ENCODE assay signal across 16 cellular contexts in genomic region chr1:107454786-107455185, GRCh38.
DNase-seq lines count a peak whose midpoint lies in the region; ATAC-seq and TF ChIP-seq lines count a peak whose summit lies in the region.
"Had no signal": no experiment of that assay in that cellular context is flagged by ENCODE, and none has a peak within 500 bp of the region (broad histone marks: within the 10 kb centered on the region; RNA-seq: fewer than 3 reads in every experiment).

No MANE protein-coding gene starts in this region.

- ATAC-seq in naive B cell (ENCODE audit: low read depth in 2 of 2) = peak in 1 of 2 donors; percentile 15
- no peak for ATAC-seq in psoas muscle

- H3K27ac ChIP-seq in epithelial cell of prostate (no peak overlapping the region), psoas muscle (no peak overlapping the region)
- H3K27ac ChIP-seq: C4-2B, PC-9 had no signal

- H3K36me3 ChIP-seq in psoas muscle (ENCODE audit: insufficient read depth in 1 of 2, low read depth in 1 of 2) (no peaks in the 10 kb centered on the region), BE2C (no peaks in the 10 kb centered on the region)
- H3K36me3 ChIP-seq: HAP-1 had no signal

- TF ChIP-seq CTCF in Calu3 (IDR thresholded peaks at IDR 0.05; ENCODE audit: unreplicated experiment) = no peak
- TF ChIP-seq CTCF in psoas muscle (IDR thresholded peaks at IDR 0.05) = no peak
- no peak for TF ChIP-seq CTCF in BE2C (IDR thresholded peaks at IDR 0.05; ENCODE audit: low read depth, low read length)

- H3K9me3 Mint-ChIP-seq in Calu3 (ENCODE audit: low read depth, unreplicated experiment) = no peaks in the 10 kb centered on the region
- no peaks in the 10 kb centered on the region for H3K9me3 Mint-ChIP-seq in naive B cell

- DNase-seq in Calu3 (peak; percentile 2), M059J (ENCODE audit: low read depth) (peak; percentile 8), epithelial cell of prostate (ENCODE audit: low read depth, low spot score) (peak; percentile 73), naive B cell (no peak), psoas muscle (no peak), cerebellum (ENCODE audit: low spot score) (no peak), BE2C (no peak), NCI-H1694 (lab: John Stamatoyannopoulos, UW) (no peak)
- DNase-seq: DMS79 treated with DMSO at 0.1 percent for 48 hours, NCI-H1417 treated with DMSO at 0.1 percent for 48 hours, NCI-H1930, NCI-H226, NCI-H524 treated with DMSO at 0.1 percent for 48 hours, PC-9 had no signal

- H3K27me3 ChIP-seq in psoas muscle (ENCODE audit: insufficient read depth in 3 of 3, low read length in 2 of 3) = no peaks in the 10 kb centered on the region
- H3K27me3 ChIP-seq in BE2C = no peaks in the 10 kb centered on the region

- H3K4me1 Mint-ChIP-seq in Calu3 (ENCODE audit: low read depth, unreplicated experiment) (no peaks in the 10 kb centered on the region), naive B cell (peaks cover 50 to 72% (median 61%) of the 10 kb centered on the region in 3 donors)

- WGBS in psoas muscle, 3 donors = 71 to 97% (median 82%) methylated on average over 4 of the region's 4 CpGs

- no TSS peak for BruUV-seq in Calu3 (replicated peaks; lab: Mats Ljungman, UMichigan)

- H3K4me1 ChIP-seq in psoas muscle (peaks cover 34% of the 10 kb centered on the region), BE2C (no peaks in the 10 kb centered on the region)
- H3K4me1 ChIP-seq: HAP-1 had no signal

- H3K36me3 Mint-ChIP-seq in Calu3 (ENCODE audit: insufficient read depth, unreplicated experiment) = no peaks in the 10 kb centered on the region
- H3K36me3 Mint-ChIP-seq in naive B cell = no peaks in the 10 kb centered on the region

- CTCF ChIA-PET in Calu3 (lab: Charles Lee) = no interaction called here

- H3K27me3 Mint-ChIP-seq in Calu3 (ENCODE audit: unreplicated experiment) = no peaks in the 10 kb centered on the region
- H3K27me3 Mint-ChIP-seq in naive B cell = no peaks in the 10 kb centered on the region

- H3K9me3 ChIP-seq in psoas muscle (no peaks in the 10 kb centered on the region), BE2C (no peaks in the 10 kb centered on the region)
- H3K9me3 ChIP-seq: HAP-1 had no signal

- intact Hi-C loops in Calu3 (cut with micrococcal nuclease; ENCODE audit: unreplicated experiment) (no loop called here), psoas muscle (cut with DNase I) (no loop called here)

- H3K4me3 Mint-ChIP-seq in Calu3 (ENCODE audit: low read depth, unreplicated experiment) = no peak overlapping the region
- peak overlapping the region in 6 of 8 donors; percentile 12 to 66 (median 28) for H3K4me3 Mint-ChIP-seq in naive B cell

- no peak overlapping the region for H3K27ac Mint-ChIP-seq in Calu3 (ENCODE audit: unreplicated experiment)
- H3K27ac Mint-ChIP-seq in naive B cell = peak overlapping the region; percentile 56 to 95 (median 68)

- H3K4me3 ChIP-seq in psoas muscle (no peak overlapping the region), BE2C (ENCODE audit: low read depth, low read length) (no peak overlapping the region)
- H3K4me3 ChIP-seq: HAP-1, PC-9 had no signal

Comparison
In these comparisons a context has a peak if more than half of its experiments do, and no peak if none do; other contexts are left out.
1. DNase-seq: peak in Calu3 (single experiment), M059J (single experiment) and epithelial cell of prostate (single experiment); none in naive B cell (single experiment), psoas muscle (0 of 2), cerebellum (single experiment), BE2C (single experiment) and NCI-H1694 (single experiment).